In genomic region chr2:219298759-219299371, GRCh38 we compare ENCODE assay signal across 8 cellular contexts. TPM values are rescaled to one million over a fixed set of nuclear protein-coding genes. Genes with fewer than 3 reads are reported as not detected.
DNase-seq lines count a peak whose midpoint lies in the region; ATAC-seq and TF ChIP-seq lines count a peak whose summit lies in the region.

No MANE protein-coding gene starts in this region.

- H3K4me1 ChIP-seq in esophagus muscularis mucosa: peaks cover 5 to 22% (median 22%) of the 10 kb centered on the region in 4 donors

- TF ChIP-seq EP300 in esophagus muscularis mucosa (IDR thresholded peaks at IDR 0.05): no peak

- H3K27me3 Mint-ChIP-seq in naive thymus-derived CD8-positive, alpha-beta T cell: peaks cover 0 to 20% (median 9%) of the 10 kb centered on the region in 5 donors
- peaks cover 37 to 40% of the 10 kb centered on the region in 2 donors for H3K27me3 Mint-ChIP-seq in stimulated activated naive B cell treated with anti-CD40 and anti-IgM and Interleukin-4, amounts not matched to agents 10 μg/mL and 1 μg/mL and 100 μg/mL, for 72 hours

- peaks cover 13 to 43% (median 36%) of the 10 kb centered on the region in 4 donors for H3K4me1 Mint-ChIP-seq in naive thymus-derived CD8-positive, alpha-beta T cell
- H3K4me1 Mint-ChIP-seq in stimulated activated naive B cell treated with anti-CD40 and anti-IgM and Interleukin-4, amounts not matched to agents 10 μg/mL and 1 μg/mL and 100 μg/mL, for 72 hours: peaks cover 13 to 15% of the 10 kb centered on the region in 2 donors

- H3K9me3 ChIP-seq in esophagus muscularis mucosa: no peaks in the 10 kb centered on the region

- H3K27ac Mint-ChIP-seq in naive thymus-derived CD8-positive, alpha-beta T cell: peak overlapping the region in 2 of 10 donors; percentile 28 to 29
- H3K27ac Mint-ChIP-seq in stimulated activated naive B cell treated with anti-CD40 and anti-IgM and Interleukin-4, amounts not matched to agents 10 μg/mL and 1 μg/mL and 100 μg/mL, for 72 hours: no peak overlapping the region

- ATAC-seq in naive thymus-derived CD8-positive, alpha-beta T cell: peak; percentile 30 to 57
- peak; percentile 66 to 68 for ATAC-seq in stimulated activated naive B cell treated with anti-CD40 and anti-IgM and Interleukin-4, amounts not matched to agents 10 μg/mL and 1 μg/mL and 100 μg/mL, for 72 hours (replicated peaks)

- TF ChIP-seq POLR2A in esophagus muscularis mucosa (IDR thresholded peaks at IDR 0.05; ENCODE audit: low read depth): no peak

- H3K4me3 ChIP-seq in BJ (ENCODE audit: low read depth, low read length) (no peak overlapping the region), esophagus muscularis mucosa (no peak overlapping the region)

- intact Hi-C loops in esophagus muscularis mucosa (cut with DNase I): loop anchor here (5.0 to 10.0 kb wide), 2 partner anchors 54 to 83 kb away; partner anchors contain the start of genes GLB1L and STK16

- H3K27me3 ChIP-seq in BJ (ENCODE audit: control insufficient read depth, insufficient read depth, low read length): peaks cover 14% of the 10 kb centered on the region
- H3K27me3 ChIP-seq in esophagus muscularis mucosa: peaks cover 0 to 35% (median 0%) of the 10 kb centered on the region in 4 donors

- H3K36me3 Mint-ChIP-seq in naive thymus-derived CD8-positive, alpha-beta T cell: no peaks in the 10 kb centered on the region
- H3K36me3 Mint-ChIP-seq in stimulated activated naive B cell treated with anti-CD40 and anti-IgM and Interleukin-4, amounts not matched to agents 10 μg/mL and 1 μg/mL and 100 μg/mL, for 72 hours: no peaks in the 10 kb centered on the region

- CTCF ChIA-PET in BJ (lab: Yijun Ruan, JAX): interaction anchor here (0.7 to 20.7 kb wide), 26 partner anchors 10 to 224 kb away, joined by 3 to 403 read pairs (median 5); partner anchors contain the start of genes ABCB6, ANKZF1, ATG9A and CNPPD1

- peak overlapping the region in 1 of 10 donors; percentile 33 for H3K4me3 Mint-ChIP-seq in naive thymus-derived CD8-positive, alpha-beta T cell
- no peak overlapping the region for H3K4me3 Mint-ChIP-seq in stimulated activated naive B cell treated with anti-CD40 and anti-IgM and Interleukin-4, amounts not matched to agents 10 μg/mL and 1 μg/mL and 100 μg/mL, for 72 hours

- no peaks in the 10 kb centered on the region for H3K9me3 Mint-ChIP-seq in naive thymus-derived CD8-positive, alpha-beta T cell
- no peaks in the 10 kb centered on the region for H3K9me3 Mint-ChIP-seq in stimulated activated naive B cell treated with anti-CD40 and anti-IgM and Interleukin-4, amounts not matched to agents 10 μg/mL and 1 μg/mL and 100 μg/mL, for 72 hours

- WGBS in esophagus muscularis mucosa: 27% methylated on average over 14 of the region's 15 CpGs

- no peak overlapping the region for H3K27ac ChIP-seq in esophagus muscularis mucosa (replicated peaks in 1 of 4)

- H3K36me3 ChIP-seq in BJ (ENCODE audit: control insufficient read depth, insufficient read depth, low read length) (no peaks in the 10 kb centered on the region), esophagus muscularis mucosa (no peaks in the 10 kb centered on the region)

- TF ChIP-seq CTCF in BJ (IDR thresholded peaks at IDR 0.05; ENCODE audit: insufficient read depth, low read depth, low read length) (peak; percentile 99), esophagus muscularis mucosa (IDR thresholded peaks at IDR 0.05) (peak in 2 of 3 experiments; percentile 98 to 99)

- DNase-seq in BJ (ENCODE audit: low read depth): no peak
- peak; percentile 91 for DNase-seq in GM19240 (ENCODE audit: insufficient read length, low spot score)
- DNase-seq in HuH-7 (ENCODE audit: low spot score): peak; percentile 92
- peak; percentile 32 for DNase-seq in OCI-M2 (lab: John Stamatoyannopoulos, UW; ENCODE audit: unreplicated experiment)
- peak; percentile 87 for DNase-seq in activated T-cell treated with anti-CD3 and anti-CD28 coated beads for 24 hours (ENCODE audit: low read depth)
- DNase-seq in esophagus muscularis mucosa (ENCODE audit: extremely low spot score): peak; percentile 97
- peak; percentile 70 to 97 (median 86) for DNase-seq in naive thymus-derived CD8-positive, alpha-beta T cell
- DNase-seq in stimulated activated naive B cell treated with anti-CD40 and anti-IgM and Interleukin-4, amounts not matched to agents 10 μg/mL and 1 μg/mL and 100 μg/mL, for 72 hours: peak; percentile 79

- POLR2A ChIA-PET in BJ (lab: Charles Lee): interaction anchor here (0.5 kb wide), 1 partner anchor 46 kb away, joined by 5 read pairs; the partner anchor contains the start of gene TUBA4B
- POLR2A ChIA-PET in naive thymus-derived CD8-positive, alpha-beta T cell (lab: Charles Lee): interaction anchor here (0.5 to 2.4 kb wide), 3 partner anchors 19 to 87 kb away, joined by 3 to 9 read pairs (median 3); partner anchors contain the start of gene DNAJB2

RNA-seq across cellular contexts. Expression of gene PTPRN, which starts 10.3 kb away (rescaled TPM):
- 3.2 and 7.0 TPM in 2 replicates for polyA plus RNA-seq in BJ (2011; rRNA removed)
- polyA minus RNA-seq in BJ (2011; rRNA and poly(A)+ RNA removed): 1.9 and 5.6 TPM in 2 replicates
- 1 to 10 TPM; 2.1 to 6.6 (median 4.1) TPM for total RNA-seq in esophagus muscularis mucosa
- total RNA-seq in naive thymus-derived CD8-positive, alpha-beta T cell: not detected
- under 1 TPM in 2 of 3 donors, not detected in 1; 0.27 to 0.31 TPM for polyA plus RNA-seq in naive thymus-derived CD8-positive, alpha-beta T cell

RNA-seq across cellular contexts. Expression of gene DNAJB2, which starts 19.7 kb away (rescaled TPM):
- 45.0 and 57.3 TPM in 2 replicates for polyA plus RNA-seq in BJ (2011; rRNA removed)
- 35.2 and 54.1 TPM in 2 replicates for polyA minus RNA-seq in BJ (2011; rRNA and poly(A)+ RNA removed)
- total RNA-seq in esophagus muscularis mucosa: 10 to 100 TPM; 33.3 to 84.8 (median 50.7) TPM
- total RNA-seq in naive thymus-derived CD8-positive, alpha-beta T cell: 100 to 1,000 TPM; 102 to 105 TPM
- 1 to 10 TPM; 5.0 to 6.6 (median 5.9) TPM for polyA plus RNA-seq in naive thymus-derived CD8-positive, alpha-beta T cell

RNA-seq across cellular contexts. Expression of gene RESP18, which starts 33.7 kb away (rescaled TPM):
- not detected in 2 replicates for polyA plus RNA-seq in BJ (2011; rRNA removed)
- not detected in 2 replicates for polyA minus RNA-seq in BJ (2011; rRNA and poly(A)+ RNA removed)
- total RNA-seq in esophagus muscularis mucosa: not detected
- not detected for total RNA-seq in naive thymus-derived CD8-positive, alpha-beta T cell
- polyA plus RNA-seq in naive thymus-derived CD8-positive, alpha-beta T cell: not detected

RNA-seq across cellular contexts. Expression of gene TUBA4A, which starts 45.1 kb away (rescaled TPM):
- polyA plus RNA-seq in BJ (2011; rRNA removed): 16.8 and 23.0 TPM in 2 replicates
- 3.8 and 7.0 TPM in 2 replicates for polyA minus RNA-seq in BJ (2011; rRNA and poly(A)+ RNA removed)
- total RNA-seq in esophagus muscularis mucosa: 100 to 1,000 TPM in 1 of 4 donors, 10 to 100 TPM in 3; 44.2 to 132 (median 74.4) TPM
- total RNA-seq in naive thymus-derived CD8-positive, alpha-beta T cell: 100 to 1,000 TPM; 143 to 144 TPM
- 100 to 1,000 TPM; 107 to 275 (median 122) TPM for polyA plus RNA-seq in naive thymus-derived CD8-positive, alpha-beta T cell

RNA-seq across cellular contexts. Expression of gene TUBA4B, which starts 45.8 kb away (rescaled TPM):
- polyA plus RNA-seq in BJ (2011; rRNA removed): not detected in 2 replicates
- not detected in 2 replicates for polyA minus RNA-seq in BJ (2011; rRNA and poly(A)+ RNA removed)
- not detected for total RNA-seq in esophagus muscularis mucosa
- not detected for total RNA-seq in naive thymus-derived CD8-positive, alpha-beta T cell
- not detected for polyA plus RNA-seq in naive thymus-derived CD8-positive, alpha-beta T cell
